In genomic region chr9:35227283-35227682, GRCh38 we compare ENCODE assay signal across 13 cellular contexts.
DNase-seq lines count a peak whose midpoint lies in the region; ATAC-seq and TF ChIP-seq lines count a peak whose summit lies in the region.
"Had no signal": no experiment of that assay in that cellular context is flagged by ENCODE, and none has a peak within 500 bp of the region (broad histone marks: within the 10 kb centered on the region; RNA-seq: fewer than 3 reads in every experiment).

No MANE protein-coding gene starts in this region.

- H3K4ac ChIP-seq in H9 (ENCODE audit: low read depth, low read length), result no peak overlapping the region

- H3K18ac ChIP-seq in H9 (ENCODE audit: insufficient read length, low read depth, low read length), result no peak overlapping the region

- peak; percentile 61 for ATAC-seq in left colon
- ATAC-seq: PC-3 had no signal

- intact Hi-C loops in left colon (cut with DNase I, micrococcal nuclease) (no loop called here), prostate gland (cut with DNase I) (no loop called here)

- no peak overlapping the region for H3K9ac ChIP-seq in H9 (ENCODE audit: extremely low read depth, insufficient read length, low read length)
- H3K9ac ChIP-seq: BLaER1 had no signal

- H3K4me1 ChIP-seq in HEK293 (ENCODE audit: control insufficient read depth, insufficient read depth, low read length) (no peaks in the 10 kb centered on the region), prostate gland (replicated peaks) (no peaks in the 10 kb centered on the region), H9 (ENCODE audit: insufficient read depth, low read length) (no peaks in the 10 kb centered on the region)
- H3K4me1 ChIP-seq: BLaER1 had no signal

- H4K91ac ChIP-seq in H9 (ENCODE audit: insufficient read length, low read depth, low read length), result no peak overlapping the region

- H3K4me2 ChIP-seq in H9 (ENCODE audit: insufficient read depth, insufficient read length, low read length), result no peak overlapping the region
- H3K4me2 ChIP-seq: BLaER1 had no signal

- H2BK5ac ChIP-seq in H9 (ENCODE audit: insufficient read length, low read length), result no peak overlapping the region

- no peaks in the 10 kb centered on the region for H3K23me2 ChIP-seq in H9 (ENCODE audit: insufficient read length, low read depth, low read length, poor library complexity, severe bottlenecking)

- H3T11ph ChIP-seq in H9 (ENCODE audit: low read length), result no peak overlapping the region

- no peak overlapping the region for H2BK15ac ChIP-seq in H9 (ENCODE audit: low read depth, low read length)

- H3K79me1 ChIP-seq in H9 (ENCODE audit: insufficient read depth, low read depth, low read length, poor library complexity, severe bottlenecking), result no peaks in the 10 kb centered on the region

- DNase-seq in NCI-H748 (lab: John Stamatoyannopoulos, UW; ENCODE audit: unreplicated experiment), result peak; percentile 58
- DNase-seq in left colon, result no peak
- DNase-seq in prostate gland (ENCODE audit: low spot score), result no peak
- no peak for DNase-seq in H9
- no peak for DNase-seq in activated naive CD4-positive, alpha-beta T cell treated with anti-CD3 and anti-CD28 coated beads, Interleukin-2, amount 50 U/mL, for 16 hours
- no peak for DNase-seq in NCI-H226
- DNase-seq: CD8-positive, alpha-beta memory T cell; IMR-90; Kasumi-1; NCI-H526; PC-3 had no signal

- H2BK20ac ChIP-seq in H9 (ENCODE audit: low read depth, low read length, poor library complexity, severe bottlenecking), result no peak overlapping the region

- 64% methylated on average over 3 of the region's 3 CpGs for WGBS in prostate gland
- no CpG with 5 or more reads among the region's 3 CpGs for WGBS in H9 (ENCODE audit: extremely low coverage, insufficient read length, low lambda C conversion rate)

- H3K9me3 ChIP-seq in HEK293 (ENCODE audit: control insufficient read depth, insufficient read depth, low read depth, low read length) (no peaks in the 10 kb centered on the region), prostate gland (no peaks in the 10 kb centered on the region), H9 (ENCODE audit: control insufficient read depth, low read depth, low read length) (no peaks in the 10 kb centered on the region)

- H3K14ac ChIP-seq in H9 (ENCODE audit: insufficient read depth, low read length), result no peak overlapping the region

- no peak overlapping the region for H2BK12ac ChIP-seq in H9 (ENCODE audit: insufficient read length, low read depth, low read length)

- CTCF ChIA-PET in HEK293 (lab: Yijun Ruan, JAX), result interaction anchor here (1.0 to 1.7 kb wide), 2 partner anchors 31 to 32 kb away, joined by 4 read pairs; no protein-coding TSS in a partner anchor

- no peak for TF ChIP-seq CTCF in HEK293 (tag by site-specific recombination; IDR thresholded peaks at IDR 0.05)
- no peak for TF ChIP-seq CTCF in prostate gland (IDR thresholded peaks at IDR 0.05)
- TF ChIP-seq CTCF in H9 (conservative IDR thresholded peaks at IDR 0.05), result no peak

- H4K20me1 ChIP-seq in H9 (ENCODE audit: control insufficient read depth, insufficient read depth, insufficient read length), result no peaks in the 10 kb centered on the region
- H4K20me1 ChIP-seq: BLaER1 had no signal

- no peak overlapping the region for H2BK120ac ChIP-seq in H9 (ENCODE audit: low read depth, low read length, poor library complexity, severe bottlenecking)

- peaks cover 0 to 4% of the 10 kb centered on the region in 2 experiments; a peak in 2 of 4 replicates for H3K4me1 Mint-ChIP-seq in H9
- H3K4me1 Mint-ChIP-seq: CD8-positive, alpha-beta memory T cell had no signal

- H3K4me3 ChIP-seq in HEK293 (ENCODE audit: low read depth, low read length) (no peak overlapping the region), prostate gland (no peak overlapping the region)
- H3K4me3 ChIP-seq: BLaER1 had no signal

- H3K56ac ChIP-seq in H9 (ENCODE audit: insufficient read length, low read depth, low read length), result no peak overlapping the region

- H3K36me3 Mint-ChIP-seq in H9 (ENCODE audit: insufficient read depth in 1 of 3, low read depth in 3 of 3), result no peaks in the 10 kb centered on the region; a peak in 1 of 7 replicates
- H3K36me3 Mint-ChIP-seq: CD8-positive, alpha-beta memory T cell had no signal

- no peak overlapping the region for H4K5ac ChIP-seq in H9 (ENCODE audit: insufficient read length, low read depth, low read length)

- H3K27me3 Mint-ChIP-seq in H9 (ENCODE audit: low read depth), result no peaks in the 10 kb centered on the region

- no peak overlapping the region for H3K27ac ChIP-seq in HEK293 (ENCODE audit: extremely low read depth, low read depth, low read length)
- H3K27ac ChIP-seq in prostate gland, result peak overlapping the region; percentile 32 to 58
- no peak overlapping the region for H3K27ac ChIP-seq in H9 (ENCODE audit: insufficient read length, low read depth, low read length)
- H3K27ac ChIP-seq: BLaER1 had no signal

- peaks cover 3% of the 10 kb centered on the region; the same call in 1 of the 2 replicates for H3K79me2 ChIP-seq in H9 (ENCODE audit: insufficient read depth, low read length)

- no peak overlapping the region for H2AK5ac ChIP-seq in H9 (ENCODE audit: insufficient read length, low read length)

- no peak overlapping the region for H4K8ac ChIP-seq in H9 (replicated peaks; ENCODE audit: insufficient read length, low read depth, low read length)

- no peaks in the 10 kb centered on the region for H3K27me3 ChIP-seq in prostate gland (replicated peaks; ENCODE audit: insufficient read depth)
- no peaks in the 10 kb centered on the region for H3K27me3 ChIP-seq in H9 (ENCODE audit: insufficient read depth, low read length)
- H3K27me3 ChIP-seq: BLaER1 had no signal

- POLR2A ChIA-PET in HEK293 (lab: Yijun Ruan, JAX), result no interaction called here

- H3K9me3 Mint-ChIP-seq in H9, result peaks cover 5 to 10% of the 10 kb centered on the region in 2 experiments; a peak in 4 of 5 replicates

- H3K27ac Mint-ChIP-seq in H9, result no peak overlapping the region
- H3K27ac Mint-ChIP-seq: CD8-positive, alpha-beta memory T cell had no signal

- no peak overlapping the region for H3K4me3 Mint-ChIP-seq in H9
- H3K4me3 Mint-ChIP-seq: CD8-positive, alpha-beta memory T cell had no signal

- no peak overlapping the region for H3K23ac ChIP-seq in H9 (ENCODE audit: insufficient read length, low read depth, low read length)

- H2AFZ ChIP-seq in H9 (ENCODE audit: low read length), result no peak overlapping the region

- TF ChIP-seq POLR2A in prostate gland (IDR thresholded peaks at IDR 0.05), result no peak

- H3K36me3 ChIP-seq in HEK293 (ENCODE audit: control insufficient read depth in 2 of 2, insufficient read depth in 1 of 2, low read length in 2 of 2), result no peaks in the 10 kb centered on the region
- H3K36me3 ChIP-seq in prostate gland, result no peaks in the 10 kb centered on the region
- H3K36me3 ChIP-seq: BLaER1 had no signal

TF ChIP-seq in HEK293, 187 proteins besides CTCF, POLR2A, EP300 and RAD21:
- 0 out of 2 replicates have a peak, but pooled peaks have one; percentile 28 for TF ChIP-seq ZNF664 (tag by site-specific recombination; IDR thresholded peaks at IDR 0.05)
- TF ChIP-seq ZNF791 (tag by site-specific recombination; IDR thresholded peaks at IDR 0.05), result no peak

Comparison
In these comparisons a context has a peak if more than half of its experiments do, and no peak if none do; other contexts are left out.
1. H3K27ac ChIP-seq: peak in prostate gland (2 of 2); none in HEK293 (single experiment) and H9 (single experiment).